In genomic region chr5:106766913-106767312, GRCh38 we compare ENCODE assay signal across 26 cellular contexts.
"Had no signal": no experiment of that assay in that cellular context is flagged by ENCODE, and none has a peak within 500 bp of the region (broad histone marks: within the 10 kb centered on the region; RNA-seq: fewer than 3 reads in every experiment).

No MANE protein-coding gene starts in this region.

- ATAC-seq: activated CD8-positive, alpha-beta T cell treated with anti-CD3 and anti-CD28 coated beads, Interleukin-2, amount 10 ng/mL, durations not matched to agents 7 days and 5 days; activated naive CD4-positive, alpha-beta T cell treated with anti-CD3 and anti-CD28 coated beads, Interleukin-2, amount 50 U/mL, for 72 hours; Right ventricle myocardium inferior had no signal

- H3K27ac Mint-ChIP-seq: activated CD4-positive, alpha-beta T cell treated with anti-CD3 and anti-CD28 coated beads, Interleukin-2, amount 10 ng/mL, durations not matched to agents 7 days and 5 days; activated CD8-positive, alpha-beta T cell treated with anti-CD3 and anti-CD28 coated beads, Interleukin-2, amount 10 ng/mL, durations not matched to agents 7 days and 5 days; activated naive CD4-positive, alpha-beta T cell treated with anti-CD3 and anti-CD28 coated beads for 36 hours; activated naive CD4-positive, alpha-beta T cell treated with anti-CD3 and anti-CD28 coated beads, Interleukin-2, amount 50 U/mL, for 72 hours; activated T-cell treated with anti-CD3 and anti-CD28 coated beads, Interleukin-2, amount 50 U/mL, for 24 hours; activated T-helper 2 cell treated with anti-CD3 and anti-CD28 coated beads, Interferon-gamma antibody, Interleukin-2, Interleukin-4, amounts not matched to agents 10 μg/mL and 5 μg/mL and 100 μg/mL, durations not matched to agents 14 hours and 24 hours and 36 hours; IgD-negative memory B cell; T-helper 1 cell treated with Interleukin-12 subunit alpha and Interleukin-12 subunit beta and Interleukin-4 antibody, amounts not matched to agents 30 μg/mL and 1 μg/mL, for 36 hours; T-helper 2 cell treated with Interferon-gamma antibody and Interleukin-4, amounts not matched to agents 5 μg/mL and 100 μg/mL, for 36 hours had no signal

- H3K36me3 Mint-ChIP-seq: activated naive CD4-positive, alpha-beta T cell treated with anti-CD3 and anti-CD28 coated beads, Interleukin-2, amount 50 U/mL, for 72 hours; IgD-negative memory B cell had no signal

- H3K4me1 ChIP-seq: Peyer's patch had no signal

- H3K4me3 ChIP-seq: MG63, Peyer's patch had no signal

- H3K27me3 Mint-ChIP-seq: activated CD4-positive, alpha-beta T cell treated with anti-CD3 and anti-CD28 coated beads, Interleukin-2, amount 10 ng/mL, durations not matched to agents 7 days and 5 days; activated T-cell treated with anti-CD3 and anti-CD28 coated beads, Interleukin-2, amount 50 U/mL, for 24 hours; IgD-negative memory B cell had no signal

- DNase-seq: activated CD4-positive, alpha-beta T cell treated with anti-CD3 and anti-CD28 coated beads, Interleukin-2, amount 10 ng/mL, durations not matched to agents 7 days and 5 days; activated CD4-positive, alpha-beta T cell treated with anti-CD3 and anti-CD28 coated beads, Interleukin-2, amount 50 U/mL, for 48 hours; activated CD8-positive, alpha-beta T cell treated with anti-CD3 and anti-CD28 coated beads, Interleukin-2, amount 10 ng/mL, durations not matched to agents 7 days and 5 days; activated gamma-delta T cell; activated naive CD4-positive, alpha-beta T cell treated with anti-CD3 and anti-CD28 coated beads for 36 hours; activated T-cell treated with anti-CD3 and anti-CD28 coated beads, Interleukin-2, amount 50 U/mL, for 24 hours; aorta; brain microvascular endothelial cell; Kasumi-1; KG1; MG63; NCI-H1092; NCI-H1436 treated with DMSO at 0.1 percent for 48 hours; NCI-H1694 treated with DMSO at 0.1 percent for 48 hours; NCI-H2029; NCI-H345; NCI-H524 treated with DMSO at 0.1 percent for 48 hours; Peyer's patch; RPMI8226; SIG-M5 had no signal

- H3K4me1 Mint-ChIP-seq: activated CD4-positive, alpha-beta T cell treated with anti-CD3 and anti-CD28 coated beads, Interleukin-2, amount 10 ng/mL, durations not matched to agents 7 days and 5 days had no signal

- H3K9me3 Mint-ChIP-seq: activated CD4-positive, alpha-beta T cell treated with anti-CD3 and anti-CD28 coated beads, Interleukin-2, amount 10 ng/mL, durations not matched to agents 7 days and 5 days; IgD-negative memory B cell; T-helper 1 cell treated with Interleukin-12 subunit alpha and Interleukin-12 subunit beta and Interleukin-4 antibody, amounts not matched to agents 30 μg/mL and 1 μg/mL, for 36 hours; T-helper 2 cell treated with Interferon-gamma antibody and Interleukin-4, amounts not matched to agents 5 μg/mL and 100 μg/mL, for 36 hours had no signal

- H3K27ac ChIP-seq: brain microvascular endothelial cell, Peyer's patch had no signal

- H3K36me3 ChIP-seq: brain microvascular endothelial cell, MG63, Peyer's patch had no signal

- H3K4me3 Mint-ChIP-seq: activated CD4-positive, alpha-beta T cell treated with anti-CD3 and anti-CD28 coated beads, Interleukin-2, amount 10 ng/mL, durations not matched to agents 7 days and 5 days; activated CD8-positive, alpha-beta T cell treated with anti-CD3 and anti-CD28 coated beads, Interleukin-2, amount 10 ng/mL, durations not matched to agents 7 days and 5 days; activated naive CD4-positive, alpha-beta T cell treated with anti-CD3 and anti-CD28 coated beads for 36 hours; activated T-cell treated with anti-CD3 and anti-CD28 coated beads, Interleukin-2, amount 50 U/mL, for 24 hours; IgD-negative memory B cell; T-helper 1 cell treated with Interleukin-12 subunit alpha and Interleukin-12 subunit beta and Interleukin-4 antibody, amounts not matched to agents 30 μg/mL and 1 μg/mL, for 36 hours; T-helper 2 cell treated with Interferon-gamma antibody and Interleukin-4, amounts not matched to agents 5 μg/mL and 100 μg/mL, for 36 hours had no signal

- H3K9me3 ChIP-seq: MG63, Peyer's patch had no signal

- H3K27me3 ChIP-seq: brain microvascular endothelial cell, MG63, Peyer's patch had no signal
